Comparison of ENCODE assay signal across 23 cellular contexts in genomic region chr4:17939061-17939460, GRCh38.
"Had no signal": no experiment of that assay in that cellular context is flagged by ENCODE, and none has a peak within 500 bp of the region (broad histone marks: within the 10 kb centered on the region; RNA-seq: fewer than 3 reads in every experiment).

No MANE protein-coding gene starts in this region.

- H3K4me1 ChIP-seq: gastrocnemius medialis, left lung, prostate gland, right atrium auricular region, thyroid gland had no signal

- H3K27ac Mint-ChIP-seq: effector memory CD8-positive, alpha-beta T cell; naive thymus-derived CD8-positive, alpha-beta T cell; nephron progenitor cell; stimulated activated naive CD8-positive, alpha-beta T cell treated with anti-CD3 and anti-CD28 coated beads, Interleukin-15, amount 100 ng/mL, for 72 hours; type B pancreatic cell had no signal

- H3K4me3 ChIP-seq: gastrocnemius medialis, left lung, prostate gland, right atrium auricular region, smooth muscle cell, suprapubic skin, thyroid gland had no signal

- H3K9me3 ChIP-seq: gastrocnemius medialis, left lung, prostate gland, right atrium auricular region, suprapubic skin, thyroid gland had no signal

- H3K27ac ChIP-seq: gastrocnemius medialis, left lung, prostate gland, right atrium auricular region, suprapubic skin, thyroid gland had no signal

- H3K27me3 Mint-ChIP-seq: effector memory CD8-positive, alpha-beta T cell; naive thymus-derived CD8-positive, alpha-beta T cell; stimulated activated naive CD8-positive, alpha-beta T cell treated with anti-CD3 and anti-CD28 coated beads, Interleukin-15, amount 100 ng/mL, for 72 hours; type B pancreatic cell had no signal

- ATAC-seq: effector memory CD8-positive, alpha-beta T cell; gastrocnemius medialis; left cardiac atrium; left lung; naive thymus-derived CD8-positive, alpha-beta T cell; sciatic nerve; stimulated activated naive CD8-positive, alpha-beta T cell treated with anti-CD3 and anti-CD28 coated beads, Interleukin-15, amount 100 ng/mL, for 72 hours had no signal

- H3K4me3 Mint-ChIP-seq: effector memory CD8-positive, alpha-beta T cell; naive thymus-derived CD8-positive, alpha-beta T cell; nephron progenitor cell; stimulated activated naive CD8-positive, alpha-beta T cell treated with anti-CD3 and anti-CD28 coated beads, Interleukin-15, amount 100 ng/mL, for 72 hours; type B pancreatic cell had no signal

- H3K36me3 ChIP-seq: gastrocnemius medialis, prostate gland, right atrium auricular region, suprapubic skin, thyroid gland had no signal

- H3K27me3 ChIP-seq: gastrocnemius medialis, left lung, right atrium auricular region, suprapubic skin, thyroid gland had no signal

- H3K4me1 Mint-ChIP-seq: nephron progenitor cell; stimulated activated naive CD8-positive, alpha-beta T cell treated with anti-CD3 and anti-CD28 coated beads, Interleukin-15, amount 100 ng/mL, for 72 hours had no signal

- DNase-seq: cortex of kidney; effector memory CD8-positive, alpha-beta T cell; foreskin fibroblast; gastrocnemius medialis; head of caudate nucleus; left cardiac atrium; left lung; naive thymus-derived CD8-positive, alpha-beta T cell; nephron progenitor cell; nucleus accumbens; stimulated activated CD4-positive, alpha-beta T cell treated with anti-CD3 and anti-CD28 coated beads, Interleukin-12 subunit alpha, Interleukin-12 subunit beta, amount 100 ng/mL, for 4 hours; stimulated activated CD4-positive, alpha-beta T cell treated with anti-CD3 and anti-CD28 coated beads, Interleukin-1b, Interleukin-23, amount 100 ng/mL, for 48 hours; stimulated activated CD4-positive, alpha-beta T cell treated with anti-CD3 and anti-CD28 coated beads, Interleukin-4, amount 100 ng/mL, for 1 hour; stimulated activated CD8-positive, alpha-beta memory T cell treated with anti-CD3 and anti-CD28 coated beads, Interleukin-4, amount 100 ng/mL, for 48 hours; stimulated activated naive CD4-positive, alpha-beta T cell; stimulated activated naive CD8-positive, alpha-beta T cell treated with anti-CD3 and anti-CD28 coated beads, Interleukin-15, amount 100 ng/mL, for 72 hours; thyroid gland had no signal

- H3K4me2 ChIP-seq: smooth muscle cell had no signal
